1 cellular context compared by ENCODE assay signal in the genomic region with DNA sequence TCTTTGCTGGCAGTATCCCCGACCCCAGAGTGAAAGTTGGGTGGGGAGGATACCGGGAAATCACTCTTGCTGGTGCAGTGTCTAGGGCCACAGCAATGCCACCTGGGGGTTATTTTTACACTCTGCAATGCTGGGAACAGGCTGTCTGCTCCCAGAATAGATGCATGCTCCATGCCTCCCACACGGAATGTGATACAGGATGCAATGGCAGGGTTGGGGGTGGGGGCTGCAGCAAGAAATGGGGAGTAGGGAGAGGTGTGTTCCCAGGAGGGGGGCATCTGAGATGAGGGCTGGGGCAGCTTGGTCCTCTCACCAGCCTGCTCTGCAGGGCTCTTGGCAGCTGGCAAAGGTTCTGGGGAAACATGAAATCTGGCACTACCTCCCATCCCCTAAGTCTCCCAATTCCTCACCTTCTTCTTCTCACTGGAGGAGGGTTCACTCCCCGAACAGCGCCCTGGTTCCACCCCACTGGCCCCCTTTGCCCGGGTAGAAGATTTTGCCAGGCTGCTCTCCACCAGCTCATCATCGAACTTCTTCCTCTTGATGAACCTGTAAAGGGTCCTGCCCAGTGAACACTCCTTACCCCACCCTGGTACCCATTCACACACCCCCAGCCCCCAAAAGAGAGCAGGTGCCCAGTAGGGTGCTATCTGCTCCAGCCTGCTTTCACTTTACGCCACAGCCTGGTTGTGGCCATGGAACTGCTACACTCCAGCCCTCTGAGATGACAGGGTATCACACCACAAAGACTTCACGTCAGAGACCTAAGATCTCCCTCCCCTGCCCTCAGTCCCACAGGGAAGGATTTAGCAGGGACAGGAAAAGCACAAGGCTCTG.
TF ChIP-seq lines count a peak whose summit lies in the region.

No MANE protein-coding gene starts in this region.

TF ChIP-seq in IMR-90, 13 proteins besides CTCF, POLR2A, EP300 and RAD21:
- TF ChIP-seq MAZ (IDR thresholded peaks at IDR 0.05; ENCODE audit: borderline replicate concordance, low read depth, low read length) (no peak), BHLHE40 (IDR thresholded peaks at IDR 0.05; ENCODE audit: low read depth, low read length) (no peak), FOS (IDR thresholded peaks at IDR 0.05; ENCODE audit: low read depth, low read length) (no peak), NFE2L2 (IDR thresholded peaks at IDR 0.05; ENCODE audit: low read depth, low read length) (no peak), MXI1 (IDR thresholded peaks at IDR 0.05; ENCODE audit: borderline replicate concordance, low read depth, low read length) (no peak)
- TF ChIP-seq, protein P1, sequence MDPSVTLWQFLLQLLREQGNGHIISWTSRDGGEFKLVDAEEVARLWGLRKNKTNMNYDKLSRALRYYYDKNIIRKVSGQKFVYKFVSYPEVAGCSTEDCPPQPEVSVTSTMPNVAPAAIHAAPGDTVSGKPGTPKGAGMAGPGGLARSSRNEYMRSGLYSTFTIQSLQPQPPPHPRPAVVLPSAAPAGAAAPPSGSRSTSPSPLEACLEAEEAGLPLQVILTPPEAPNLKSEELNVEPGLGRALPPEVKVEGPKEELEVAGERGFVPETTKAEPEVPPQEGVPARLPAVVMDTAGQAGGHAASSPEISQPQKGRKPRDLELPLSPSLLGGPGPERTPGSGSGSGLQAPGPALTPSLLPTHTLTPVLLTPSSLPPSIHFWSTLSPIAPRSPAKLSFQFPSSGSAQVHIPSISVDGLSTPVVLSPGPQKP (IDR thresholded peaks at IDR 0.05; ENCODE audit: borderline replicate concordance, low read depth, low read length) = no peak
- TF ChIP-seq, protein P2, sequence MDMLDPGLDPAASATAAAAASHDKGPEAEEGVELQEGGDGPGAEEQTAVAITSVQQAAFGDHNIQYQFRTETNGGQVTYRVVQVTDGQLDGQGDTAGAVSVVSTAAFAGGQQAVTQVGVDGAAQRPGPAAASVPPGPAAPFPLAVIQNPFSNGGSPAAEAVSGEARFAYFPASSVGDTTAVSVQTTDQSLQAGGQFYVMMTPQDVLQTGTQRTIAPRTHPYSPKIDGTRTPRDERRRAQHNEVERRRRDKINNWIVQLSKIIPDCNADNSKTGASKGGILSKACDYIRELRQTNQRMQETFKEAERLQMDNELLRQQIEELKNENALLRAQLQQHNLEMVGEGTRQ (IDR thresholded peaks at IDR 0.05; ENCODE audit: low read depth, low read length) = no peak
